In the genomic region with DNA sequence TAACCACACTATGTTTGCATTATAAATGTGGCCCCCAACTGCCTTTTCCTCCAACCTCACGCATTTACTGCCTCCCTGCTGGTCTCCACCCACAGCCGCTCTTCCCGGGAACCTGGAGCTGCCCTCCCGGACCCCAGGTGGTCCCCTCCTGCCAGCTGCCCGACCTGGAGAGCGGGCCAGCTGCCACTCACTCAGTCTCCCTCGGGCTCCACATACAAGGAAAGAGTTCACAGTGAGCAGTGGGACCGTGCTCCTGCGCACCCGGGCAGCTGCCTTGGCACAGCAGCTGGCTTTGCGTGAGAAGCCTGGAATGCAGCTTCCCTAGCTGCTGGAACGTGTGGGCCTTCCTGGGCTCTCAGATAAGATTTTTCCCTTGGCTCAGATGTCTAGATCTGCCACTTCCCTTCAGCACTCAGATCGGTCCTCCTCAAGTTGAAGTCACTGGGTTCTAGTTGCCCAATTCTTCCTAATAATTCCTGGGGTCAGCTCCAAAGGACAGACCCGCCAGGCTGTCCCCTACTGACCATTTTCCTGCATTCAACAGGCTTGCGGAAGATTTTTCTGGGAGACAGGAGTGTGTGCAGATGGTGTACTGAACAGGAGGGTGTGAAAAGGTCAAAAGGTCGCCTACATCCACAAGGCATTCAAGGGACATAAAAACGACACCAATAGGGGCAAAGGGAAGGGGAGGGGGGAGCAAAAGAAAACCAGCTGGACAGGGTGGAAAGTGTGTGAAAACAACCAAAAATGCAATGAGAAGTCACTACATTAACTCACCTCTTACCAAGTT, we compare ENCODE assay signal across 1 cellular context.
TF ChIP-seq lines count a peak whose summit lies in the region.

No MANE protein-coding gene starts in this region.

TF ChIP-seq in HEK293, 187 proteins besides CTCF, POLR2A, EP300 and RAD21 (continued from another document):
- TF ChIP-seq, protein P1, sequence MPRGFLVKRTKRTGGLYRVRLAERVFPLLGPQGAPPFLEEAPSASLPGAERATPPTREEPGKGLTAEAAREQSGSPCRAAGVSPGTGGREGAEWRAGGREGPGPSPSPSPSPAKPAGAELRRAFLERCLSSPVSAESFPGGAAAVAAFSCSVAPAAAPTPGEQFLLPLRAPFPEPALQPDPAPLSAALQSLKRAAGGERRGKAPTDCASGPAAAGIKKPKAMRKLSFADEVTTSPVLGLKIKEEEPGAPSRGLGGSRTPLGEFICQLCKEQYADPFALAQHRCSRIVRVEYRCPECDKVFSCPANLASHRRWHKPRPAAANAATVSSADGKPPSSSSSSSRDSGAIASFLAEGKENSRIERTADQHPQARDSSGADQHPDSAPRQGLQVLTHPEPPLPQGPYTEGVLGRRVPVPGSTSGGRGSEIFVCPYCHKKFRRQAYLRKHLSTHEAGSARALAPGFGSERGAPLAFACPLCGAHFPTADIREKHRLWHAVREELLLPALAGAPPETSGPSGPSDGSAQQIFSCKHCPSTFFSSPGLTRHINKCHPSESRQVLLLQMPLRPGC (tag by site-specific recombination; IDR thresholded peaks at IDR 0.05) = no peak
- TF ChIP-seq KLF16 (tag by site-specific recombination; IDR thresholded peaks at IDR 0.05) (no peak), ZNF514 (tag by site-specific recombination; IDR thresholded peaks at IDR 0.05) (no peak), ZBTB48 (tag by site-specific recombination; IDR thresholded peaks at IDR 0.05) (peak; percentile 40; the same call in 1 of the 2 replicates), ZNF76 (tag by site-specific recombination; IDR thresholded peaks at IDR 0.05; ENCODE audit: borderline replicate concordance, low read depth) (no peak), ZNF555 (tag by site-specific recombination; conservative IDR thresholded peaks at IDR 0.05) (no peak)
- TF ChIP-seq, protein P2, sequence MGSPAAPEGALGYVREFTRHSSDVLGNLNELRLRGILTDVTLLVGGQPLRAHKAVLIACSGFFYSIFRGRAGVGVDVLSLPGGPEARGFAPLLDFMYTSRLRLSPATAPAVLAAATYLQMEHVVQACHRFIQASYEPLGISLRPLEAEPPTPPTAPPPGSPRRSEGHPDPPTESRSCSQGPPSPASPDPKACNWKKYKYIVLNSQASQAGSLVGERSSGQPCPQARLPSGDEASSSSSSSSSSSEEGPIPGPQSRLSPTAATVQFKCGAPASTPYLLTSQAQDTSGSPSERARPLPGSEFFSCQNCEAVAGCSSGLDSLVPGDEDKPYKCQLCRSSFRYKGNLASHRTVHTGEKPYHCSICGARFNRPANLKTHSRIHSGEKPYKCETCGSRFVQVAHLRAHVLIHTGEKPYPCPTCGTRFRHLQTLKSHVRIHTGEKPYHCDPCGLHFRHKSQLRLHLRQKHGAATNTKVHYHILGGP (tag by site-specific recombination; IDR thresholded peaks at IDR 0.05) = no peak
